14 cellular contexts compared by ENCODE assay signal in genomic region chr3:48826451-48826850, GRCh38. TPM values are rescaled to one million over a fixed set of nuclear protein-coding genes. Genes with fewer than 3 reads are reported as not detected.
DNase-seq lines count a peak whose midpoint lies in the region; TF ChIP-seq lines count a peak whose summit lies in the region.
"Had no signal": no experiment of that assay in that cellular context is flagged by ENCODE, and none has a peak within 500 bp of the region (broad histone marks: within the 10 kb centered on the region; RNA-seq: fewer than 3 reads in every experiment).

No MANE protein-coding gene starts in this region.

- H3K27me3 ChIP-seq in sigmoid colon = no peaks in the 10 kb centered on the region
- no peaks in the 10 kb centered on the region for H3K27me3 ChIP-seq in breast epithelium
- H3K27me3 ChIP-seq: right atrium auricular region, upper lobe of right lung had no signal

- WGBS in sigmoid colon, 2 donors = 69 to 86% methylated on average over 2 of the region's 2 CpGs

- DNase-seq in Daoy (ENCODE audit: low read depth) (peak; percentile 61), NCI-H226 (peak; percentile 80), epithelial cell of esophagus (ENCODE audit: low read depth) (peak; percentile 10), retinal pigment epithelial cell (ENCODE audit: low read depth) (peak; percentile 45), sigmoid colon (no peak), breast epithelium (ENCODE audit: low spot score in 2 of 2) (no peak), DMS114 treated with DMSO at 0.1 percent for 48 hours (lab: John Stamatoyannopoulos, UW; ENCODE audit: unreplicated experiment) (no peak)
- DNase-seq in activated naive CD4-positive, alpha-beta T cell treated with Interleukin-2 at 50 U/mL for 16 hours = no peak
- DNase-seq: activated CD4-positive, alpha-beta T cell treated with anti-CD3 and anti-CD28 coated beads, Interleukin-2, amount 50 U/mL, for 4 hours; effector CD4-positive, alpha-beta T cell; NCI-H1105 treated with DMSO at 0.1 percent for 48 hours; SW 1271; upper lobe of right lung had no signal

- TF ChIP-seq EP300 in sigmoid colon (IDR thresholded peaks at IDR 0.05) = no peak

- H3K4me1 ChIP-seq in sigmoid colon (peaks cover 0 to 4% (median under 1%) of the 10 kb centered on the region in 4 donors), breast epithelium (peaks cover 0 to 4% of the 10 kb centered on the region in 2 donors)

- H3K4me3 ChIP-seq in epithelial cell of esophagus (ENCODE audit: low read length) (no peak overlapping the region), retinal pigment epithelial cell (ENCODE audit: low read length) (no peak overlapping the region), sigmoid colon (no peak overlapping the region), breast epithelium (no peak overlapping the region)
- H3K4me3 ChIP-seq: right atrium auricular region, upper lobe of right lung had no signal

- TF ChIP-seq POLR2A in sigmoid colon (IDR thresholded peaks at IDR 0.05) = no peak
- no peak for TF ChIP-seq POLR2A in breast epithelium (IDR thresholded peaks at IDR 0.05)

- H3K36me3 ChIP-seq in sigmoid colon (no peaks in the 10 kb centered on the region), breast epithelium (no peaks in the 10 kb centered on the region)
- H3K36me3 ChIP-seq: right atrium auricular region, upper lobe of right lung had no signal

- TF ChIP-seq CTCF in epithelial cell of esophagus (IDR thresholded peaks at IDR 0.05; ENCODE audit: insufficient read depth, low read depth, low read length, missing control alignments) (no peak), retinal pigment epithelial cell (conservative IDR thresholded peaks at IDR 0.05; ENCODE audit: low read depth, low read length) (no peak), sigmoid colon (IDR thresholded peaks at IDR 0.05) (no peak), breast epithelium (IDR thresholded peaks at IDR 0.05) (no peak)

- H3K27ac ChIP-seq in sigmoid colon (no peak overlapping the region), breast epithelium (no peak overlapping the region)
- H3K27ac ChIP-seq: right atrium auricular region, upper lobe of right lung had no signal

- H3K9me3 ChIP-seq in sigmoid colon = no peaks in the 10 kb centered on the region
- no peaks in the 10 kb centered on the region for H3K9me3 ChIP-seq in breast epithelium
- H3K9me3 ChIP-seq: right atrium auricular region, upper lobe of right lung had no signal

- intact Hi-C loops in sigmoid colon (cut with DNase I) = no loop called here
- intact Hi-C loops in breast epithelium (cut with DNase I; ENCODE audit: low total_unique reads) = no loop called here

RNA-seq across cellular contexts. Expression of gene PRKAR2A, which starts 21.2 kb away (rescaled TPM):
- total RNA-seq in Daoy (2014; rRNA removed; shearing (Covaris generic)) = 24.1 and 25.7 TPM in 2 replicates
- total RNA-seq in sigmoid colon (10 to 100 TPM; 23.9 to 64.5 (median 26.7) TPM), breast epithelium (10 to 100 TPM; 27.2 to 33.0 (median 30.7) TPM)
- 10 to 100 TPM in 2 of 3 donors, 1 to 10 TPM in 1; 9.6 to 19.1 (median 15.3) TPM for polyA plus RNA-seq in sigmoid colon

Comparison
In these comparisons a context has a peak if more than half of its experiments do, and no peak if none do; other contexts are left out.
1. DNase-seq: peak in Daoy (single experiment), NCI-H226 (single experiment), epithelial cell of esophagus (single experiment) and retinal pigment epithelial cell (single experiment); none in sigmoid colon (single experiment), activated naive CD4-positive, alpha-beta T cell treated with Interleukin-2 at 50 U/mL for 16 hours (single experiment), breast epithelium (0 of 2) and DMS114 treated with DMSO at 0.1 percent for 48 hours (single experiment).